In genomic region chr1:182925661-182926060, GRCh38 we compare ENCODE assay signal across 36 cellular contexts. TPM values are rescaled to one million over a fixed set of nuclear protein-coding genes. Genes with fewer than 3 reads are reported as not detected.
"Had no signal": no experiment of that assay in that cellular context is flagged by ENCODE, and none has a peak within 500 bp of the region (broad histone marks: within the 10 kb centered on the region; RNA-seq: fewer than 3 reads in every experiment).

No MANE protein-coding gene starts in this region.

- H3K27ac ChIP-seq: ascending aorta, cardiac muscle cell, VCaP had no signal

- H3K27ac Mint-ChIP-seq: activated B cell treated with CpG ODN at 0.5 μM for 24 hours; activated CD4-positive, alpha-beta memory T cell treated with anti-CD3 and anti-CD28 coated beads, Interleukin-2, amount 10 ng/mL, durations not matched to agents 7 days and 5 days; activated CD4-positive, alpha-beta T cell treated with anti-CD3 and anti-CD28 coated beads, Interleukin-2, amount 10 ng/mL, durations not matched to agents 7 days and 5 days; activated CD8-positive, alpha-beta memory T cell treated with anti-CD3 and anti-CD28 coated beads, Interleukin-2, amount 10 ng/mL, durations not matched to agents 7 days and 5 days; activated CD8-positive, alpha-beta T cell treated with anti-CD3 and anti-CD28 coated beads, Interleukin-2, amount 10 ng/mL, durations not matched to agents 7 days and 5 days; activated naive CD4-positive, alpha-beta T cell treated with anti-CD3 and anti-CD28 coated beads, Interleukin-2, amount 10 ng/mL, durations not matched to agents 7 days and 5 days; activated naive CD4-positive, alpha-beta T cell treated with anti-CD3 and anti-CD28 coated beads, Interleukin-2, amount 50 U/mL, for 24 hours; activated naive CD8-positive, alpha-beta T cell; activated naive CD8-positive, alpha-beta T cell treated with anti-CD3 and anti-CD28 coated beads, Interleukin-2, amount 10 ng/mL, durations not matched to agents 7 days and 5 days; activated naive CD8-positive, alpha-beta T cell treated with anti-CD3 and anti-CD28 coated beads, Interleukin-2, amount 50 U/mL, for 24 hours; activated T-cell treated with anti-CD3 and anti-CD28 coated beads, Interleukin-2, amount 50 U/mL, for 24 hours; activated T-helper 2 cell treated with anti-CD3 and anti-CD28 coated beads, Interferon-gamma antibody, Interleukin-2, Interleukin-4, amounts not matched to agents 10 μg/mL and 5 μg/mL and 100 μg/mL, durations not matched to agents 14 hours and 24 hours and 36 hours; brain; T-helper 1 cell treated with Interleukin-12 subunit alpha and Interleukin-12 subunit beta and Interleukin-4 antibody, amounts not matched to agents 30 μg/mL and 1 μg/mL, for 36 hours; T-helper 2 cell treated with Interferon-gamma antibody and Interleukin-4, amounts not matched to agents 5 μg/mL and 100 μg/mL, for 36 hours had no signal

- ATAC-seq: activated CD8-positive, alpha-beta memory T cell treated with anti-CD3 and anti-CD28 coated beads, Interleukin-2, amount 10 ng/mL, durations not matched to agents 7 days and 5 days; activated CD8-positive, alpha-beta T cell treated with anti-CD3 and anti-CD28 coated beads, Interleukin-2, amount 10 ng/mL, durations not matched to agents 7 days and 5 days; activated naive CD8-positive, alpha-beta T cell treated with anti-CD3 and anti-CD28 coated beads, Interleukin-2, amount 50 U/mL, for 24 hours had no signal

- H3K4me3 ChIP-seq: ascending aorta, cardiac muscle cell had no signal

- H3K36me3 Mint-ChIP-seq: activated CD8-positive, alpha-beta memory T cell treated with anti-CD3 and anti-CD28 coated beads, Interleukin-2, amount 10 ng/mL, durations not matched to agents 7 days and 5 days; activated naive CD4-positive, alpha-beta T cell treated with anti-CD3 and anti-CD28 coated beads, Interleukin-2, amount 10 ng/mL, durations not matched to agents 7 days and 5 days; activated naive CD4-positive, alpha-beta T cell treated with anti-CD3 and anti-CD28 coated beads, Interleukin-2, amount 50 U/mL, for 24 hours; activated naive CD8-positive, alpha-beta T cell; activated naive CD8-positive, alpha-beta T cell treated with anti-CD3 and anti-CD28 coated beads, Interleukin-2, amount 10 ng/mL, durations not matched to agents 7 days and 5 days; brain had no signal

- H3K4me1 ChIP-seq: ascending aorta had no signal

- DNase-seq: activated B cell treated with CpG ODN at 0.5 μM for 24 hours; activated CD4-positive, alpha-beta memory T cell treated with anti-CD3 and anti-CD28 coated beads, Interleukin-2, amount 10 ng/mL, durations not matched to agents 7 days and 5 days; activated CD4-positive, alpha-beta T cell treated with anti-CD3 and anti-CD28 coated beads for 4 hours; activated CD4-positive, alpha-beta T cell treated with anti-CD3 and anti-CD28 coated beads, Interleukin-2, amount 10 ng/mL, durations not matched to agents 7 days and 5 days; activated CD4-positive, alpha-beta T cell treated with anti-CD3 and anti-CD28 coated beads, Interleukin-2, amount 50 U/mL, for 48 hours; activated CD4-positive, CD25-positive, alpha-beta regulatory T cell treated with anti-CD3 and anti-CD28 coated beads, Interleukin-2, amount 50 U/mL, for 72 hours; activated CD8-positive, alpha-beta memory T cell treated with anti-CD3 and anti-CD28 coated beads for 24 hours; activated CD8-positive, alpha-beta memory T cell treated with anti-CD3 and anti-CD28 coated beads, Interleukin-2, amount 10 ng/mL, durations not matched to agents 7 days and 5 days; activated CD8-positive, alpha-beta memory T cell treated with anti-CD3 and anti-CD28 coated beads, Interleukin-2, amount 50 U/mL, for 48 hours; activated CD8-positive, alpha-beta T cell treated with anti-CD3 and anti-CD28 coated beads, Interleukin-2, amount 10 ng/mL, durations not matched to agents 7 days and 5 days; activated effector memory CD4-positive, alpha-beta T cell treated with Interleukin-2 at 50 U/mL for 16 hours; activated gamma-delta T cell; activated naive CD4-positive, alpha-beta T cell treated with anti-CD3 and anti-CD28 coated beads, Interleukin-2, amount 10 ng/mL, durations not matched to agents 7 days and 5 days; activated naive CD4-positive, alpha-beta T cell treated with Interleukin-2 at 50 U/mL for 16 hours; activated naive CD8-positive, alpha-beta T cell treated with anti-CD3 and anti-CD28 coated beads, Interleukin-2, amount 10 ng/mL, durations not matched to agents 7 days and 5 days; activated naive CD8-positive, alpha-beta T cell treated with anti-CD3 and anti-CD28 coated beads, Interleukin-2, amount 50 U/mL, for 24 hours; activated T-cell treated with anti-CD3 and anti-CD28 coated beads, Interleukin-2, amount 50 U/mL, for 24 hours; activated T-cell treated with anti-CD3 and anti-CD28 coated beads, Interleukin-2, amount 50 U/mL, for 48 hours; amygdala; anterior cingulate cortex; caudate nucleus; cerebellar nuclear complex; T-helper 2 cell; T-helper 9 cell had no signal

- H3K9me3 Mint-ChIP-seq: activated B cell treated with CpG ODN at 0.5 μM for 24 hours; activated CD4-positive, alpha-beta memory T cell treated with anti-CD3 and anti-CD28 coated beads, Interleukin-2, amount 10 ng/mL, durations not matched to agents 7 days and 5 days; activated CD4-positive, alpha-beta T cell treated with anti-CD3 and anti-CD28 coated beads, Interleukin-2, amount 10 ng/mL, durations not matched to agents 7 days and 5 days; activated naive CD4-positive, alpha-beta T cell treated with anti-CD3 and anti-CD28 coated beads, Interleukin-2, amount 10 ng/mL, durations not matched to agents 7 days and 5 days; activated naive CD4-positive, alpha-beta T cell treated with anti-CD3 and anti-CD28 coated beads, Interleukin-2, amount 50 U/mL, for 24 hours; activated naive CD8-positive, alpha-beta T cell treated with anti-CD3 and anti-CD28 coated beads, Interleukin-2, amount 10 ng/mL, durations not matched to agents 7 days and 5 days; activated naive CD8-positive, alpha-beta T cell treated with anti-CD3 and anti-CD28 coated beads, Interleukin-2, amount 50 U/mL, for 24 hours; activated T-cell treated with anti-CD3 and anti-CD28 coated beads, Interleukin-2, amount 50 U/mL, for 24 hours; activated T-helper 2 cell treated with anti-CD3 and anti-CD28 coated beads, Interferon-gamma antibody, Interleukin-2, Interleukin-4, amounts not matched to agents 10 μg/mL and 5 μg/mL and 100 μg/mL, durations not matched to agents 14 hours and 24 hours and 36 hours; central memory CD8-positive, alpha-beta T cell; T-helper 1 cell treated with Interleukin-12 subunit alpha and Interleukin-12 subunit beta and Interleukin-4 antibody, amounts not matched to agents 30 μg/mL and 1 μg/mL, for 36 hours; T-helper 2 cell treated with Interferon-gamma antibody and Interleukin-4, amounts not matched to agents 5 μg/mL and 100 μg/mL, for 36 hours had no signal

- H3K27me3 ChIP-seq: ascending aorta, cardiac muscle cell had no signal

- H3K9me3 ChIP-seq: ascending aorta had no signal

- H3K4me1 Mint-ChIP-seq: activated CD4-positive, alpha-beta memory T cell treated with anti-CD3 and anti-CD28 coated beads, Interleukin-2, amount 10 ng/mL, durations not matched to agents 7 days and 5 days; activated CD4-positive, alpha-beta T cell treated with anti-CD3 and anti-CD28 coated beads, Interleukin-2, amount 10 ng/mL, durations not matched to agents 7 days and 5 days; activated CD8-positive, alpha-beta memory T cell treated with anti-CD3 and anti-CD28 coated beads, Interleukin-2, amount 10 ng/mL, durations not matched to agents 7 days and 5 days; activated naive CD4-positive, alpha-beta T cell treated with anti-CD3 and anti-CD28 coated beads, Interleukin-2, amount 10 ng/mL, durations not matched to agents 7 days and 5 days; activated naive CD4-positive, alpha-beta T cell treated with anti-CD3 and anti-CD28 coated beads, Interleukin-2, amount 50 U/mL, for 24 hours; activated naive CD8-positive, alpha-beta T cell treated with anti-CD3 and anti-CD28 coated beads, Interleukin-2, amount 10 ng/mL, durations not matched to agents 7 days and 5 days; activated naive CD8-positive, alpha-beta T cell treated with anti-CD3 and anti-CD28 coated beads, Interleukin-2, amount 50 U/mL, for 24 hours; brain; central memory CD8-positive, alpha-beta T cell had no signal

- H3K4me3 Mint-ChIP-seq: activated B cell treated with CpG ODN at 0.5 μM for 24 hours; activated CD4-positive, alpha-beta memory T cell treated with anti-CD3 and anti-CD28 coated beads, Interleukin-2, amount 10 ng/mL, durations not matched to agents 7 days and 5 days; activated CD4-positive, alpha-beta T cell treated with anti-CD3 and anti-CD28 coated beads, Interleukin-2, amount 10 ng/mL, durations not matched to agents 7 days and 5 days; activated CD8-positive, alpha-beta memory T cell treated with anti-CD3 and anti-CD28 coated beads, Interleukin-2, amount 10 ng/mL, durations not matched to agents 7 days and 5 days; activated CD8-positive, alpha-beta T cell treated with anti-CD3 and anti-CD28 coated beads, Interleukin-2, amount 10 ng/mL, durations not matched to agents 7 days and 5 days; activated naive CD4-positive, alpha-beta T cell treated with anti-CD3 and anti-CD28 coated beads, Interleukin-2, amount 10 ng/mL, durations not matched to agents 7 days and 5 days; activated naive CD4-positive, alpha-beta T cell treated with anti-CD3 and anti-CD28 coated beads, Interleukin-2, amount 50 U/mL, for 24 hours; activated naive CD8-positive, alpha-beta T cell; activated naive CD8-positive, alpha-beta T cell treated with anti-CD3 and anti-CD28 coated beads, Interleukin-2, amount 10 ng/mL, durations not matched to agents 7 days and 5 days; activated naive CD8-positive, alpha-beta T cell treated with anti-CD3 and anti-CD28 coated beads, Interleukin-2, amount 50 U/mL, for 24 hours; activated T-cell treated with anti-CD3 and anti-CD28 coated beads, Interleukin-2, amount 50 U/mL, for 24 hours; brain; central memory CD8-positive, alpha-beta T cell; T-helper 1 cell treated with Interleukin-12 subunit alpha and Interleukin-12 subunit beta and Interleukin-4 antibody, amounts not matched to agents 30 μg/mL and 1 μg/mL, for 36 hours; T-helper 2 cell treated with Interferon-gamma antibody and Interleukin-4, amounts not matched to agents 5 μg/mL and 100 μg/mL, for 36 hours had no signal

- H3K36me3 ChIP-seq: ascending aorta, cardiac muscle cell had no signal

RNA-seq across cellular contexts. Expression of gene SHCBP1L, which starts 27.3 kb away (rescaled TPM):
- total RNA-seq: activated B cell treated with CpG ODN at 0.5 μM for 24 hours; activated CD4-positive, alpha-beta memory T cell treated with anti-CD3 and anti-CD28 coated beads, Interleukin-2, amount 10 ng/mL, durations not matched to agents 7 days and 5 days; activated CD4-positive, alpha-beta T cell treated with anti-CD3 and anti-CD28 coated beads, Interleukin-2, amount 10 ng/mL, durations not matched to agents 7 days and 5 days; activated CD8-positive, alpha-beta memory T cell treated with anti-CD3 and anti-CD28 coated beads, Interleukin-2, amount 10 ng/mL, durations not matched to agents 7 days and 5 days; activated CD8-positive, alpha-beta T cell treated with anti-CD3 and anti-CD28 coated beads, Interleukin-2, amount 10 ng/mL, durations not matched to agents 7 days and 5 days; activated naive CD8-positive, alpha-beta T cell treated with anti-CD3 and anti-CD28 coated beads, Interleukin-2, amount 10 ng/mL, durations not matched to agents 7 days and 5 days; activated T-helper 2 cell treated with anti-CD3 and anti-CD28 coated beads, Interferon-gamma antibody, Interleukin-2, Interleukin-4, amounts not matched to agents 10 μg/mL and 5 μg/mL and 100 μg/mL, durations not matched to agents 14 hours and 24 hours and 36 hours; ascending aorta; bronchial epithelial cell; cardiac muscle cell; chondrocyte had no signal
